Comparison of ENCODE assay signal across 1 cellular context in the genomic region with DNA sequence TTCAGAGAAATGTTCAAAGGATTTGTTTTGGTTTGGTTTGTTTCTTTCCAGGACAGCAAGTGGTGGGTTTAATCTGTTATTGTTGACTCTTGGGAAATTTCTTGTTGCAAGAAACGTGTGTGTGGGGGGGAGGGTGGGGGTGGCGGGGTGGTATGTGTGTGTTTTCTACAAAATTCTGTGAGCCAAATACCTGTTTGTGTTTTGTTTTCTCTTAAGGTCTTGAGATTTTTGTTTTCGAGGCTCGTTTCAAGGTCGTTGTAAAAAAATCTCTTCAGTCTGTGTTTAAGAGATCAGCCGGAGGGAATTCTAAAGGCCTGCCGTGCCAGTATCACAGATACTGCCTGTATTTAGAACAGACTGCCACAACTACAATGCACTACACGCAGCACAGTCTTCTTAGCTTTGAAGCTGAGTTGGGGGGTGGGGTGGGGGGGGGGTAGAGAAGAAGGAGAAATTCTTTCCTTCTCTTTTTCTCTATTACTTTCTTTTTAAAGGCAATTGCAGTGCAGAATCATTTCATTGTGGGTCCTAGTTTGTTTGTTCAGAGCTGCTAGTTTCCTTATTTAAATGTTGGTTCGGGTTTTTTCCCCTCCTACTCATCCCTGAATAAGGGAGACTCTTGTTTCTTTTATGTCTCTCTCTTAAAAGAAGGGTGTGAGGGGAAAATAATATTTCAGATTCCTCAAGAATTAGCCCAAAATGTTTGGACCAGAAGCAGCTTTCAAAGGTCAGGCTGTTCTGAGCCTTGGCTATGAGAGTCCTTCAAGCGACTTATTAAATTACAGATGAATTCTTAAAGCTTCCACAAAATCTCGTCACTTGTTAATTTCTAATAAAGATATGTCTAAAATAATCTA.
A peak's percentile ranks its signal among the peaks of the same experiment; 100 is the strongest.
TF ChIP-seq lines count a peak whose summit lies in the region.

No MANE protein-coding gene starts in this region.

TF ChIP-seq in H1, 55 proteins besides CTCF, POLR2A, EP300 and RAD21:
- 0 out of 2 replicates have a peak, but pooled peaks have one; percentile 27 for TF ChIP-seq TAF1 (IDR thresholded peaks at IDR 0.05; ENCODE audit: low read depth, low read length)
- TF ChIP-seq, protein P1, sequence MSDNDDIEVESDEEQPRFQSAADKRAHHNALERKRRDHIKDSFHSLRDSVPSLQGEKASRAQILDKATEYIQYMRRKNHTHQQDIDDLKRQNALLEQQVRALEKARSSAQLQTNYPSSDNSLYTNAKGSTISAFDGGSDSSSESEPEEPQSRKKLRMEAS (IDR thresholded peaks at IDR 0.05): no peak
